In the genomic region with DNA sequence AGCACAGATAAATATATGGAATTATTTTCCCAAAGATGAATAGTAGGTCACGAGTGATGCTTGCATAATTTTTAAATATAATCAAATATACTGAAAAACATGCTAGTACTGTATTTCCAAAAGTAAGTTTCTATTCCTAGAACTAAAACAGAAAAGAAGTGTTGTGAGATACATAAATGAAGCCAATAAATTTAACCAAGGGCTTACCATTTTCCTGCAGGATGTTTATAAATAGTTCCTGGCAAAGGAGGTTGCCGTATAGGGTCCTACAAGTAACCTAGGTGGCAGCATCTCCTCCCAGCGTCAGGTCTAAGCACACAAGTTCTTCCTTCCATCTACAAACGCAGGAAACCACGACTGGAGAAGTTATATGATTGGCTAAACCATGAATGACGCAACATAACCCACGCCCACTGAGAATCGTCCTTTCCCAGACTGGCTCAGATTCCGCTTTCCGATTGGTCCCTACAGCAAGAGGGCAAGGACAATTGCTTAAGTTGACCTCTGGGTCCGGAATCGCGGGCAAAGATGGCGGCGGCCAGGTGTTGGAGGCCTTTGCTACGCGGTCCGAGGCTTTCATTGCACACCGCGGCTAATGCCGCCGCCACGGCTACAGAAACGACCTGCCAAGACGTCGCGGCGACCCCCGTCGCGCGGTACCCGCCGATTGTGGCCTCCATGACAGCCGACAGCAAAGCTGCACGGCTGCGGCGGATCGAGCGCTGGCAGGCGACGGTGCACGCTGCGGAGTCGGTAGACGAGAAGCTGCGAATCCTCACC, we compare ENCODE assay signal across 8 cellular contexts. TPM values are rescaled to one million over a fixed set of nuclear protein-coding genes. Genes with fewer than 3 reads are reported as not detected.
DNase-seq lines count a peak whose midpoint lies in the region; ATAC-seq and TF ChIP-seq lines count a peak whose summit lies in the region.

Gene MRPS30, plus strand, starts transcription at position 513 of the 780 bp plus-strand sequence. Its CDS starts 16 bp downstream, at position 529.

- ATAC-seq in GM21619 (IDR thresholded peaks at IDR 0.05; ENCODE audit: unreplicated experiment): peak; percentile 98
- ATAC-seq in activated T-cell treated with anti-CD3 and anti-CD28 coated beads, Interleukin-2, amount 50 U/mL, for 4 hours: peak; percentile 94 to 95

- H3K36me3 ChIP-seq in esophagus (ENCODE audit: control insufficient read depth in 2 of 2, insufficient read depth in 2 of 2, low read length in 1 of 2) (no peaks in the 10 kb centered on the region), muscle layer of colon (ENCODE audit: insufficient read depth, low read length) (peaks cover 2% of the 10 kb centered on the region)

- 1% methylated on average over 47 of the region's 47 CpGs for WGBS in esophagus, 2 donors

- peaks cover 9% of the 10 kb centered on the region for H3K36me3 Mint-ChIP-seq in activated T-cell treated with anti-CD3 and anti-CD28 coated beads, Interleukin-2, amount 50 U/mL, for 4 hours (ENCODE audit: insufficient read depth)

- H3K4me3 ChIP-seq in esophagus (ENCODE audit: low read depth in 1 of 2, low read length in 2 of 2) (peak within 1 kb of the TSS; percentile 99 to 100), muscle layer of colon (ENCODE audit: low read depth in 1 of 2, low read length in 2 of 2) (peak within 1 kb of the TSS; percentile 87 to 91)

- H3K4me1 ChIP-seq in esophagus (ENCODE audit: control insufficient read depth in 2 of 2, insufficient read depth in 2 of 2, low read length in 1 of 2): no peaks in the 10 kb centered on the region
- peaks cover 19% of the 10 kb centered on the region for H3K4me1 ChIP-seq in muscle layer of colon (ENCODE audit: insufficient read depth, low read length)

- H3K9me3 ChIP-seq in esophagus (ENCODE audit: control insufficient read depth in 2 of 2, insufficient read depth in 1 of 2, low read depth in 1 of 2, low read length in 1 of 2): no peaks in the 10 kb centered on the region
- H3K9me3 ChIP-seq in muscle layer of colon (ENCODE audit: low read length): no peaks in the 10 kb centered on the region

- DNase-seq in DMS53 (lab: John Stamatoyannopoulos, UW) (peak; percentile 97), KBM-7 (peak; percentile 99)
- peak; percentile 83 for DNase-seq in activated T-cell treated with anti-CD3 and anti-CD28 coated beads, Interleukin-2, amount 50 U/mL, for 4 hours
- peak; percentile 79 to 90 for DNase-seq in stimulated activated CD8-positive, alpha-beta memory T cell treated with anti-CD3 and anti-CD28 coated beads, Interleukin-7, amount 100 ng/mL, for 4 hours (ENCODE audit: low read depth in 2 of 2)

- H3K27me3 ChIP-seq in esophagus (ENCODE audit: control insufficient read depth in 1 of 2, insufficient read depth in 2 of 2, low read length in 2 of 2) (no peaks in the 10 kb centered on the region), muscle layer of colon (ENCODE audit: control insufficient read depth in 1 of 2, insufficient read depth in 2 of 2, low read length in 2 of 2) (no peaks in the 10 kb centered on the region)

- peaks cover 25% of the 10 kb centered on the region for H3K4me1 Mint-ChIP-seq in activated T-cell treated with anti-CD3 and anti-CD28 coated beads, Interleukin-2, amount 50 U/mL, for 4 hours (ENCODE audit: low read depth)

- no peaks in the 10 kb centered on the region for H3K9me3 Mint-ChIP-seq in activated T-cell treated with anti-CD3 and anti-CD28 coated beads, Interleukin-2, amount 50 U/mL, for 4 hours

- peak within 1 kb of the TSS; percentile 97 for H3K4me3 Mint-ChIP-seq in activated T-cell treated with anti-CD3 and anti-CD28 coated beads, Interleukin-2, amount 50 U/mL, for 4 hours

- peak within 1 kb of the TSS; percentile 56 for H3K9ac ChIP-seq in muscle layer of colon (ENCODE audit: low read length)

- H3K27ac ChIP-seq in esophagus (ENCODE audit: low read depth in 2 of 2, low read length in 1 of 2): peak within 1 kb of the TSS; percentile 92 to 94
- H3K27ac ChIP-seq in muscle layer of colon (ENCODE audit: low read depth, low read length): peak within 1 kb of the TSS; percentile 62

- peaks cover 2% of the 10 kb centered on the region for H3K27me3 Mint-ChIP-seq in activated T-cell treated with anti-CD3 and anti-CD28 coated beads, Interleukin-2, amount 50 U/mL, for 4 hours (ENCODE audit: low read depth)

- in situ Hi-C loops in KBM-7 (cut with MboI; ENCODE audit: low pct_unique_long_range_greater_than_20kb, low sequenced_read_pairs): no loop called here

TF ChIP-seq in PFSK-1, 5 proteins besides CTCF, POLR2A, EP300 and RAD21:
- TF ChIP-seq TAF1 (IDR thresholded peaks at IDR 0.05; ENCODE audit: borderline replicate concordance, insufficient read depth, low read length) (0 out of 2 replicates have a peak, but pooled peaks have one; percentile 71), POLR2AphosphoS5 (IDR thresholded peaks at IDR 0.05; ENCODE audit: low read depth, low read length) (peak; percentile 73), FOXP2 (optimal IDR thresholded peaks at IDR 0.05; ENCODE audit: borderline replicate concordance, extremely low read depth, extremely low read length, insufficient read depth) (no peak), SIN3A (IDR thresholded peaks at IDR 0.05; ENCODE audit: borderline replicate concordance, insufficient read depth, low read length) (no peak)
- TF ChIP-seq, protein P1, sequence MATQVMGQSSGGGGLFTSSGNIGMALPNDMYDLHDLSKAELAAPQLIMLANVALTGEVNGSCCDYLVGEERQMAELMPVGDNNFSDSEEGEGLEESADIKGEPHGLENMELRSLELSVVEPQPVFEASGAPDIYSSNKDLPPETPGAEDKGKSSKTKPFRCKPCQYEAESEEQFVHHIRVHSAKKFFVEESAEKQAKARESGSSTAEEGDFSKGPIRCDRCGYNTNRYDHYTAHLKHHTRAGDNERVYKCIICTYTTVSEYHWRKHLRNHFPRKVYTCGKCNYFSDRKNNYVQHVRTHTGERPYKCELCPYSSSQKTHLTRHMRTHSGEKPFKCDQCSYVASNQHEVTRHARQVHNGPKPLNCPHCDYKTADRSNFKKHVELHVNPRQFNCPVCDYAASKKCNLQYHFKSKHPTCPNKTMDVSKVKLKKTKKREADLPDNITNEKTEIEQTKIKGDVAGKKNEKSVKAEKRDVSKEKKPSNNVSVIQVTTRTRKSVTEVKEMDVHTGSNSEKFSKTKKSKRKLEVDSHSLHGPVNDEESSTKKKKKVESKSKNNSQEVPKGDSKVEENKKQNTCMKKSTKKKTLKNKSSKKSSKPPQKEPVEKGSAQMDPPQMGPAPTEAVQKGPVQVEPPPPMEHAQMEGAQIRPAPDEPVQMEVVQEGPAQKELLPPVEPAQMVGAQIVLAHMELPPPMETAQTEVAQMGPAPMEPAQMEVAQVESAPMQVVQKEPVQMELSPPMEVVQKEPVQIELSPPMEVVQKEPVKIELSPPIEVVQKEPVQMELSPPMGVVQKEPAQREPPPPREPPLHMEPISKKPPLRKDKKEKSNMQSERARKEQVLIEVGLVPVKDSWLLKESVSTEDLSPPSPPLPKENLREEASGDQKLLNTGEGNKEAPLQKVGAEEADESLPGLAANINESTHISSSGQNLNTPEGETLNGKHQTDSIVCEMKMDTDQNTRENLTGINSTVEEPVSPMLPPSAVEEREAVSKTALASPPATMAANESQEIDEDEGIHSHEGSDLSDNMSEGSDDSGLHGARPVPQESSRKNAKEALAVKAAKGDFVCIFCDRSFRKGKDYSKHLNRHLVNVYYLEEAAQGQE (IDR thresholded peaks at IDR 0.05; ENCODE audit: insufficient read depth in 1 of 2, low read depth in 2 of 2, low read length in 2 of 2): no peak

RNA-seq across cellular contexts. Expression of gene MRPS30, which starts in this region (rescaled TPM):
- polyA plus RNA-seq in PFSK-1 (2012; ENCODE audit: insufficient read length, low read depth): 53.4 TPM
- total RNA-seq in activated T-cell treated with anti-CD3 and anti-CD28 coated beads, Interleukin-2, amount 50 U/mL, for 4 hours: 10 to 100 TPM; 72.6 to 85.8 (median 85.7) TPM
- 10 to 100 TPM; 13.2 to 20.1 TPM for polyA plus RNA-seq in esophagus

Comparison
In these comparisons a context has a peak if more than half of its experiments do, and no peak if none do; other contexts are left out.
1. Peak in every context shown above with its lines: DNase-seq, ATAC-seq, H3K4me3 ChIP-seq and H3K27ac ChIP-seq.